16 cellular contexts compared by ENCODE assay signal in genomic region chr4:54945838-54946237, GRCh38.
DNase-seq lines count a peak whose midpoint lies in the region; ATAC-seq, FAIRE-seq and TF ChIP-seq lines count a peak whose summit lies in the region.
"Had no signal": no experiment of that assay in that cellular context is flagged by ENCODE, and none has a peak within 500 bp of the region (broad histone marks: within the 10 kb centered on the region; RNA-seq: fewer than 3 reads in every experiment).

No MANE protein-coding gene starts in this region.

- ATAC-seq in Right ventricle myocardium inferior (peak; percentile 39), HG03342 (IDR thresholded peaks at IDR 0.05; ENCODE audit: unreplicated experiment) (no peak)
- ATAC-seq in stimulated activated naive B cell treated with anti-CD40 and anti-IgM and Interleukin-4, amounts not matched to agents 10 μg/mL and 1 μg/mL and 100 μg/mL, for 72 hours (replicated peaks): peak; percentile 48 to 60

- H3K4ac ChIP-seq in H1 (replicated peaks; ENCODE audit: insufficient read length, low read depth, low read length): no peak overlapping the region

- H2BK20ac ChIP-seq in H1 (ENCODE audit: low read length): no peak overlapping the region

- no peak for DNase-seq in Right ventricle myocardium inferior (ENCODE audit: missing footprints)
- DNase-seq in cardiac septum (ENCODE audit: low spot score): no peak
- peak; percentile 28 for DNase-seq in NCI-H510A (lab: John Stamatoyannopoulos, UW)
- DNase-seq in H1 (ENCODE audit: low read depth in 1 of 2, low spot score in 2 of 2): no peak
- no peak for DNase-seq in stimulated activated naive B cell treated with anti-CD40 and anti-IgM and Interleukin-4, amounts not matched to agents 10 μg/mL and 1 μg/mL and 100 μg/mL, for 72 hours
- DNase-seq in activated naive CD8-positive, alpha-beta T cell treated with anti-CD3 and anti-CD28 coated beads for 36 hours: no peak
- DNase-seq in GOT3 (lab: John Stamatoyannopoulos, UW): no peak
- DNase-seq: activated CD4-positive, alpha-beta T cell treated with anti-CD3 and anti-CD28 coated beads, Interleukin-2, amount 50 U/mL, for 4 hours; activated naive CD8-positive, alpha-beta T cell treated with anti-CD3 and anti-CD28 coated beads, Interleukin-2, amount 10 ng/mL, durations not matched to agents 7 days and 5 days; NCI-H526; spleen; SW 1271 had no signal

- no peaks in the 10 kb centered on the region for H3K36me3 ChIP-seq in H1 (ENCODE audit: control insufficient read depth in 2 of 4, insufficient read depth in 4 of 4, low read length in 3 of 4)
- H3K36me3 ChIP-seq: spleen had no signal

- H3K36me3 Mint-ChIP-seq in stimulated activated naive B cell treated with anti-CD40 and anti-IgM and Interleukin-4, amounts not matched to agents 10 μg/mL and 1 μg/mL and 100 μg/mL, for 72 hours: no peaks in the 10 kb centered on the region
- no peaks in the 10 kb centered on the region for H3K36me3 Mint-ChIP-seq in activated naive CD8-positive, alpha-beta T cell treated with anti-CD3 and anti-CD28 coated beads for 36 hours
- H3K36me3 Mint-ChIP-seq: activated naive CD8-positive, alpha-beta T cell treated with anti-CD3 and anti-CD28 coated beads, Interleukin-2, amount 10 ng/mL, durations not matched to agents 7 days and 5 days had no signal

- H3K79me2 ChIP-seq in H1 (ENCODE audit: control insufficient read depth in 1 of 2, insufficient read depth in 2 of 2, low read length in 2 of 2): no peaks in the 10 kb centered on the region

- H4K20me1 ChIP-seq in H1 (replicated peaks in 1 of 2; ENCODE audit: control insufficient read depth in 1 of 2, insufficient read depth in 2 of 2, low read length in 2 of 2): no peaks in the 10 kb centered on the region

- TF ChIP-seq POLR2A in H1 (IDR thresholded peaks at IDR 0.05; ENCODE audit: control extremely low read depth in 1 of 2, low read depth in 2 of 2, low read length in 2 of 2): no peak

- H3K4me3 Mint-ChIP-seq in stimulated activated naive B cell treated with anti-CD40 and anti-IgM and Interleukin-4, amounts not matched to agents 10 μg/mL and 1 μg/mL and 100 μg/mL, for 72 hours: no peak overlapping the region
- H3K4me3 Mint-ChIP-seq in activated naive CD8-positive, alpha-beta T cell treated with anti-CD3 and anti-CD28 coated beads for 36 hours: no peak overlapping the region
- H3K4me3 Mint-ChIP-seq: activated naive CD8-positive, alpha-beta T cell treated with anti-CD3 and anti-CD28 coated beads, Interleukin-2, amount 10 ng/mL, durations not matched to agents 7 days and 5 days; dendritic cell treated with granulocyte-macrophage colony-stimulating factor and Interleukin-4, amounts not matched to agents 40 ng/mL and 50 ng/mL, for 4 days had no signal

- CTCF ChIA-PET in H1 (lab: Charles Lee; ENCODE audit: partially characterized antibody): interaction anchor here (0.6 to 1.9 kb wide), 5 partner anchors 16 to 607 kb away, joined by 3 to 7 read pairs (median 3); no protein-coding TSS in a partner anchor

- FAIRE-seq in H1 (lab: Jason Lieb, UNC): no peak
- FAIRE-seq: GM18507, keratinocyte had no signal

- no peak overlapping the region for H2BK12ac ChIP-seq in H1 (ENCODE audit: low read depth, low read length)

- no peak overlapping the region for H2BK120ac ChIP-seq in H1 (replicated peaks; ENCODE audit: low read depth, low read length)

- no peak overlapping the region for H3K14ac ChIP-seq in H1 (ENCODE audit: insufficient read length)

- no peak overlapping the region for H3K27ac Mint-ChIP-seq in stimulated activated naive B cell treated with anti-CD40 and anti-IgM and Interleukin-4, amounts not matched to agents 10 μg/mL and 1 μg/mL and 100 μg/mL, for 72 hours
- no peak overlapping the region for H3K27ac Mint-ChIP-seq in activated naive CD8-positive, alpha-beta T cell treated with anti-CD3 and anti-CD28 coated beads for 36 hours
- H3K27ac Mint-ChIP-seq: activated naive CD8-positive, alpha-beta T cell treated with anti-CD3 and anti-CD28 coated beads, Interleukin-2, amount 10 ng/mL, durations not matched to agents 7 days and 5 days; dendritic cell treated with granulocyte-macrophage colony-stimulating factor and Interleukin-4, amounts not matched to agents 40 ng/mL and 50 ng/mL, for 4 days had no signal

- intact Hi-C loops in Right ventricle myocardium inferior (cut with DNase I): loop anchor here (5.0 to 10.0 kb wide), 3 partner anchors 161 to 624 kb away; no protein-coding TSS in a partner anchor
- intact Hi-C loops in cardiac septum (cut with DNase I): loop anchor here (10.0 kb wide), 2 partner anchors 271 to 511 kb away; no protein-coding TSS in a partner anchor

- H3K27me3 ChIP-seq in H1 (replicated peaks in 1 of 4; ENCODE audit: control insufficient read depth in 3 of 4, extremely low read depth in 1 of 4, insufficient read depth in 3 of 4, low read length in 3 of 4): no peaks in the 10 kb centered on the region
- H3K27me3 ChIP-seq: spleen had no signal

- no peak overlapping the region for H3K23ac ChIP-seq in H1 (ENCODE audit: insufficient read length)

- H3K79me1 ChIP-seq in H1 (ENCODE audit: low read depth, low read length): no peaks in the 10 kb centered on the region

- H3K4me3 ChIP-seq in H1 (ENCODE audit: extremely low read depth in 1 of 4, insufficient read depth in 2 of 4, low read depth in 3 of 4, low read length in 4 of 4): no peak overlapping the region
- H3K4me3 ChIP-seq: spleen had no signal

- peak in 1 of 3 experiments; percentile 11; a peak in 1 of 4 replicates for TF ChIP-seq CTCF in H1 (IDR thresholded peaks at IDR 0.05; ENCODE audit: control extremely low read depth in 1 of 3, insufficient read depth in 1 of 3, low read depth in 1 of 3, low read length in 3 of 3)

- H2AK5ac ChIP-seq in H1 (ENCODE audit: low read depth, low read length): no peak overlapping the region

- H3K9me3 Mint-ChIP-seq in stimulated activated naive B cell treated with anti-CD40 and anti-IgM and Interleukin-4, amounts not matched to agents 10 μg/mL and 1 μg/mL and 100 μg/mL, for 72 hours: no peaks in the 10 kb centered on the region
- H3K9me3 Mint-ChIP-seq in activated naive CD8-positive, alpha-beta T cell treated with anti-CD3 and anti-CD28 coated beads for 36 hours: no peaks in the 10 kb centered on the region
- H3K9me3 Mint-ChIP-seq: dendritic cell treated with granulocyte-macrophage colony-stimulating factor and Interleukin-4, amounts not matched to agents 40 ng/mL and 50 ng/mL, for 4 days had no signal

- no peak overlapping the region for H4K91ac ChIP-seq in H1 (replicated peaks; ENCODE audit: insufficient read length, low read length)

- H3K4me1 Mint-ChIP-seq in stimulated activated naive B cell treated with anti-CD40 and anti-IgM and Interleukin-4, amounts not matched to agents 10 μg/mL and 1 μg/mL and 100 μg/mL, for 72 hours: peaks cover 17 to 24% of the 10 kb centered on the region in 2 donors
- peaks cover 19% of the 10 kb centered on the region for H3K4me1 Mint-ChIP-seq in activated naive CD8-positive, alpha-beta T cell treated with anti-CD3 and anti-CD28 coated beads for 36 hours

- no peak overlapping the region for H3K9ac ChIP-seq in H1 (replicated peaks in 1 of 4; ENCODE audit: extremely low read depth in 1 of 4, low read depth in 3 of 4, low read length in 3 of 4)

- POLR2A ChIA-PET in H1 (lab: Charles Lee; ENCODE audit: partially characterized antibody): no interaction called here

- no peak overlapping the region for H4K5ac ChIP-seq in H1 (ENCODE audit: insufficient read length, low read depth, low read length)

- peak; percentile 30 to 36; a peak in 3 of 4 replicates for TF ChIP-seq RAD21 in H1 (IDR thresholded peaks at IDR 0.05 in 1 of 2, conservative IDR thresholded peaks at IDR 0.05 in 1 of 2; ENCODE audit: low read depth in 2 of 2, low read length in 2 of 2)

- H3K23me2 ChIP-seq in H1 (ENCODE audit: low read depth, low read length): no peaks in the 10 kb centered on the region

- H3K27me3 Mint-ChIP-seq in stimulated activated naive B cell treated with anti-CD40 and anti-IgM and Interleukin-4, amounts not matched to agents 10 μg/mL and 1 μg/mL and 100 μg/mL, for 72 hours: no peaks in the 10 kb centered on the region
- H3K27me3 Mint-ChIP-seq in activated naive CD8-positive, alpha-beta T cell treated with anti-CD3 and anti-CD28 coated beads for 36 hours: no peaks in the 10 kb centered on the region
- H3K27me3 Mint-ChIP-seq: activated naive CD8-positive, alpha-beta T cell treated with anti-CD3 and anti-CD28 coated beads, Interleukin-2, amount 10 ng/mL, durations not matched to agents 7 days and 5 days; dendritic cell treated with granulocyte-macrophage colony-stimulating factor and Interleukin-4, amounts not matched to agents 40 ng/mL and 50 ng/mL, for 4 days had no signal

- no peak overlapping the region for H2AFZ ChIP-seq in H1 (ENCODE audit: low read length)

- 84% methylated on average over 6 of the region's 6 CpGs; no CpG with 5 or more reads in 1 of the 2 experiments for WGBS in H1 (ENCODE audit: extremely low coverage in 1 of 2, insufficient coverage in 1 of 2, insufficient read length in 1 of 2, insufficient replicate concordance in 2 of 2, low coverage in 1 of 2, low lambda C conversion rate in 2 of 2, missing lambda C conversion rate in 1 of 2), 2 experiments

- no peak overlapping the region for H3K4me2 ChIP-seq in H1 (ENCODE audit: insufficient read depth in 1 of 2, low read depth in 2 of 2, low read length in 2 of 2)

- H3K27ac ChIP-seq in H1 (ENCODE audit: low read depth, low read length): no peak overlapping the region
- H3K27ac ChIP-seq: spleen had no signal

- no peak for TF ChIP-seq EP300 in H1 (IDR thresholded peaks at IDR 0.05; ENCODE audit: borderline replicate concordance in 1 of 2, low read depth in 2 of 2, low read length in 2 of 2)

- H3K18ac ChIP-seq in H1 (ENCODE audit: extremely low read depth, low read length): no peak overlapping the region

- H3K9me3 ChIP-seq in H1 (ENCODE audit: insufficient read depth in 2 of 2, low read depth in 1 of 2, low read length in 1 of 2): no peaks in the 10 kb centered on the region
- H3K9me3 ChIP-seq: spleen had no signal

- no peak overlapping the region for H2BK5ac ChIP-seq in H1 (ENCODE audit: low read depth, low read length)

- H4K8ac ChIP-seq in H1 (ENCODE audit: extremely low read depth, insufficient read depth, low read length): no peak overlapping the region

- no peak overlapping the region for H2BK15ac ChIP-seq in H1 (ENCODE audit: low read length)

- no peak overlapping the region for H3K56ac ChIP-seq in H1 (replicated peaks; ENCODE audit: insufficient read length, low read depth, low read length)

- H3K4me1 ChIP-seq in H1 (replicated peaks in 1 of 4; ENCODE audit: control insufficient read depth in 3 of 4, insufficient read depth in 4 of 4, low read length in 3 of 4): no peaks in the 10 kb centered on the region

TF ChIP-seq in H1, 55 proteins besides CTCF, POLR2A, EP300 and RAD21 (continues in another document):
- TF ChIP-seq TEAD4 (IDR thresholded peaks at IDR 0.05; ENCODE audit: low read depth, low read length): no peak
- no peak for TF ChIP-seq SIN3A (conservative IDR thresholded peaks at IDR 0.05 in 1 of 2, IDR thresholded peaks at IDR 0.05 in 1 of 2; ENCODE audit: low read depth in 1 of 2, low read length in 2 of 2)
- TF ChIP-seq HDAC2 (IDR thresholded peaks at IDR 0.05; ENCODE audit: borderline replicate concordance in 1 of 2, low read depth in 2 of 2, low read length in 2 of 2): no peak
- TF ChIP-seq SIX5 (IDR thresholded peaks at IDR 0.05; ENCODE audit: low read depth, low read length): no peak
- no peak for TF ChIP-seq NANOG (IDR thresholded peaks at IDR 0.05; ENCODE audit: insufficient read depth, low read depth, low read length, poor library complexity, severe bottlenecking)
